In the genomic region with DNA sequence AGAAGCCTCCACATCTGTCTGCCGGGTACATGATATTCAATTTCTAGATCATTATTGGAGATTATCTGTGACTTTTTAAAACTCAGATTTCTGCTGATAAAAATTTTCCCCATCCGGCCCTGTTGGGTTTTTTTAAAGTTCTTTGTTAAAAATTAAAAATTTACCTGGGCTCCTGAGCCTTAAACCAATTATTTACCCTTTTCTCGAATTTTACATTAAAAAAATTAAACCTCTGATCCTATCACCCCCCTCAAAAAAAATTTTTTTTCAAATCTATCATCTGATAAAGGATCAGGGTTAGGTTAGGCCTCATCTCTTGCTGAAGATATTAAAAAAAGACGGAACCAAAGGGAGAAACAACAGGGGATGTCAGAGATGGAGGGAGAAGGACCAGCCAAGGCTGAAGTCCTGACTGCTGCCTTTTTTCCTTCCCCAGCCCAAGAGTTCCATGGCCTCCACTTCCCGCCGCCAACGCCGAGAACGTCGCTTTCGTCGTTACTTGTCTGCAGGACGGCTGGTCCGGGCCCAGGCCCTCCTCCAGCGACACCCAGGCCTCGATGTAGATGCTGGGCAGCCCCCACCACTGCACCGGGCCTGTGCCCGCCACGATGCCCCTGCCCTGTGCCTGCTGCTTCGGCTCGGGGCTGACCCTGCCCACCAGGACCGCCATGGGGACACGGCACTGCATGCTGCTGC, we compare ENCODE assay signal across 8 cellular contexts. TPM values are rescaled to one million over a fixed set of nuclear protein-coding genes. Genes with fewer than 3 reads are reported as not detected.
DNase-seq lines count a peak whose midpoint lies in the region; ATAC-seq and TF ChIP-seq lines count a peak whose summit lies in the region.

No MANE protein-coding gene starts in this region.

- no peaks in the 10 kb centered on the region for H3K9me3 Mint-ChIP-seq in Caco-2 (ENCODE audit: unreplicated experiment)
- no peaks in the 10 kb centered on the region for H3K9me3 Mint-ChIP-seq in osteocyte (ENCODE audit: unreplicated experiment)

- H3K27ac ChIP-seq in Panc1 (ENCODE audit: low read length) (peak overlapping the region; percentile 96), epithelial cell of prostate (peak overlapping the region; percentile 94)

- intact Hi-C loops in Caco-2 (cut with micrococcal nuclease; ENCODE audit: unreplicated experiment) (loop anchor here (1.0 to 5.0 kb wide), 5 partner anchors 26 to 189 kb away; partner anchors contain the start of genes APOM, CLIC1, CSNK2B and LY6G5B), Panc1 (cut with micrococcal nuclease; ENCODE audit: unreplicated experiment) (no loop called here)

- H3K27ac Mint-ChIP-seq in Caco-2 (ENCODE audit: unreplicated experiment) (peak overlapping the region; percentile 64), osteocyte (ENCODE audit: unreplicated experiment) (peak overlapping the region; percentile 86)

- no peak for TF ChIP-seq CTCF in Caco-2 (IDR thresholded peaks at IDR 0.05; ENCODE audit: insufficient read depth in 1 of 2, low read depth in 1 of 2, low read length in 1 of 2, severe bottlenecking in 1 of 2, unreplicated experiment in 1 of 2)
- no peak for TF ChIP-seq CTCF in Panc1 (IDR thresholded peaks at IDR 0.05)
- TF ChIP-seq CTCF in osteocyte (IDR thresholded peaks at IDR 0.05): no peak

- H3K4me1 ChIP-seq in Caco-2 (peaks cover 6% of the 10 kb centered on the region), Panc1 (ENCODE audit: control insufficient read depth, insufficient read depth, low read length) (peaks cover 12% of the 10 kb centered on the region)

- peak overlapping the region; percentile 44 for H3K4me3 ChIP-seq in Caco-2 (ENCODE audit: low read depth, low read length)
- peak overlapping the region; percentile 60 to 80 for H3K4me3 ChIP-seq in Panc1 (ENCODE audit: low read depth in 2 of 2, low read length in 2 of 2)

- peaks cover 38% of the 10 kb centered on the region for H3K36me3 Mint-ChIP-seq in Caco-2 (ENCODE audit: insufficient read depth, unreplicated experiment)
- peaks cover 15% of the 10 kb centered on the region for H3K36me3 Mint-ChIP-seq in osteocyte (ENCODE audit: unreplicated experiment)

- BruUV-seq in Caco-2 (replicated peaks; lab: Mats Ljungman, UMichigan) (TSS peak; percentile 24), Panc1 (replicated peaks; lab: Mats Ljungman, UMichigan) (no TSS peak)

- CTCF ChIA-PET in Caco-2 (lab: Charles Lee) (interaction anchor here (0.6 to 2.7 kb wide), 8 partner anchors 28 to 182 kb away, joined by 3 to 20 read pairs (median 3); partner anchors contain the start of gene TNF), Panc1 (lab: Charles Lee) (interaction anchor here (0.6 to 4.2 kb wide), 4 partner anchors 50 to 70 kb away, joined by 4 to 37 read pairs (median 8); no protein-coding TSS in a partner anchor)

- in situ Hi-C loops in Panc1 (cut with HindIII; ENCODE audit: low pct_unique_long_range_greater_than_20kb, low sequenced_read_pairs): no loop called here

- H3K4me3 Mint-ChIP-seq in Caco-2 (ENCODE audit: unreplicated experiment): peak overlapping the region; percentile 87
- peak overlapping the region; percentile 86 for H3K4me3 Mint-ChIP-seq in osteocyte (ENCODE audit: unreplicated experiment)

- H3K27me3 Mint-ChIP-seq in Caco-2 (ENCODE audit: insufficient read depth, unreplicated experiment) (no peaks in the 10 kb centered on the region), osteocyte (ENCODE audit: unreplicated experiment) (no peaks in the 10 kb centered on the region)

- no peaks in the 10 kb centered on the region for H3K27me3 ChIP-seq in Caco-2 (replicated peaks; ENCODE audit: control insufficient read depth, insufficient read depth, low read length)
- no peaks in the 10 kb centered on the region for H3K27me3 ChIP-seq in Panc1 (ENCODE audit: control insufficient read depth, insufficient read depth, low read length)

- POLR2A ChIA-PET in Caco-2 (lab: Charles Lee) (interaction anchor here (0.6 to 0.7 kb wide), 5 partner anchors 23 to 266 kb away, joined by 3 to 4 read pairs (median 3); partner anchors contain the start of gene LSM2), Panc1 (lab: Charles Lee) (interaction anchor here (1.0 kb wide), 1 partner anchor 30 kb away, joined by 3 read pairs; no protein-coding TSS in a partner anchor)

- H3K4me1 Mint-ChIP-seq in Caco-2 (ENCODE audit: low read depth, unreplicated experiment) (peaks cover 12% of the 10 kb centered on the region), osteocyte (ENCODE audit: unreplicated experiment) (peaks cover 41% of the 10 kb centered on the region)

- no peaks in the 10 kb centered on the region for H3K9me3 ChIP-seq in Caco-2
- no peaks in the 10 kb centered on the region for H3K9me3 ChIP-seq in Panc1 (ENCODE audit: control insufficient read depth, insufficient read depth, low read depth, low read length)

- DNase-seq in Caco-2 (no peak), Panc1 (ENCODE audit: low read depth, low spot score) (no peak), epithelial cell of prostate (ENCODE audit: low read depth, low spot score) (no peak), osteocyte (ENCODE audit: extremely low spot score, unreplicated experiment) (no peak), NCI-H748 treated with DMSO at 0.1 percent for 48 hours (lab: John Stamatoyannopoulos, UW) (no peak)
- no peak for DNase-seq in activated CD4-positive, CD25-positive, alpha-beta regulatory T cell treated with anti-CD3 and anti-CD28 coated beads, Interleukin-2, amount 50 U/mL, for 72 hours

- H3K36me3 ChIP-seq in Caco-2 (ENCODE audit: control insufficient read depth, insufficient read depth, low read length) (no peaks in the 10 kb centered on the region), Panc1 (ENCODE audit: control insufficient read depth, insufficient read depth, low read length) (no peaks in the 10 kb centered on the region)

- peak; percentile 25 for ATAC-seq in Panc1
- ATAC-seq in HG02678 (IDR thresholded peaks at IDR 0.05; ENCODE audit: unreplicated experiment): no peak
- ATAC-seq in HG03280 (IDR thresholded peaks at IDR 0.05; ENCODE audit: unreplicated experiment): no peak

RNA-seq across cellular contexts. Expression of gene NFKBIL1, which starts 0.5 kb away (rescaled TPM):
- total RNA-seq in Caco-2 (2022): 14.7 and 17.4 TPM in 2 replicates
- total RNA-seq in Panc1 (2021; ENCODE audit: unreplicated experiment): 27.9 TPM
- 36.1 TPM for polyA plus RNA-seq in Panc1 (2012; ENCODE audit: insufficient read length)
- total RNA-seq in osteocyte: 28.7 and 33.2 TPM in 2 replicates

RNA-seq across cellular contexts. Expression of gene ATP6V1G2, which starts 1.5 kb away (rescaled TPM):
- total RNA-seq in Caco-2 (2022): 0.26 and 0.43 TPM in 2 replicates
- 0.98 TPM for total RNA-seq in Panc1 (2021; ENCODE audit: unreplicated experiment)
- polyA plus RNA-seq in Panc1 (2012; ENCODE audit: insufficient read length): 1.2 TPM
- 8.8 and 9.0 TPM in 2 replicates for total RNA-seq in osteocyte

RNA-seq across cellular contexts. Expression of gene DDX39B, which starts 6.1 kb away (rescaled TPM):
- total RNA-seq in Caco-2 (2022) (416 and 423 TPM in 2 replicates), Panc1 (2021; ENCODE audit: unreplicated experiment) (401 TPM), osteocyte (315 and 331 TPM in 2 replicates)
- 382 TPM for polyA plus RNA-seq in Panc1 (2012; ENCODE audit: insufficient read length)

RNA-seq across cellular contexts. Expression of gene MCCD1, which starts 19.1 kb away (rescaled TPM):
- total RNA-seq in Caco-2 (2022): not detected in 2 replicates
- total RNA-seq in Panc1 (2021; ENCODE audit: unreplicated experiment): not detected
- 0.23 TPM for polyA plus RNA-seq in Panc1 (2012; ENCODE audit: insufficient read length)
- not detected in 2 replicates for total RNA-seq in osteocyte

RNA-seq across cellular contexts. Expression of gene LTA, which starts 24.2 kb away (rescaled TPM):
- total RNA-seq in Caco-2 (2022) (not detected in 2 replicates), Panc1 (2021; ENCODE audit: unreplicated experiment) (0.72 TPM), osteocyte (not detected in 2 replicates)
- polyA plus RNA-seq in Panc1 (2012; ENCODE audit: insufficient read length): not detected
